8 cellular contexts compared by ENCODE assay signal in the genomic region with DNA sequence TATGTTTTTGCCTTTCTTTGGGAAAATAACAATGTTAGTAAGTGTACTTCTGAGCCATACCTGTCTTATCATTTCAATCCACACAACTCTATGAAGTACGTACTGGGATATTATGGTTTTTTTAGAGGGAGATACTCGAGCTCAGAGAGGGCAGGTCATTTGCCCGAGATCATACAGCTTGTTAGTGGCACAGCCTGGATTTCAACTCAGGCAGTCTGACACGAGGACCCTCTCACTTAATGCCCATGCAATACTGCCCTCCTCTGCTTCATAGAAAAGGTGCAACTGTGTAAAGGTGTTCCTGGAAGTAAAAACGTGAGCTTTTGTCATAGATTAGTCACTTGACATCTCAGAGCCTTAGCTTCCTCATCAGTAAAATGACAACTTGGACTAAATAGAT.
A peak's percentile ranks its signal among the peaks of the same experiment; 100 is the strongest.
DNase-seq lines count a peak whose midpoint lies in the region; ATAC-seq and TF ChIP-seq lines count a peak whose summit lies in the region.

No MANE protein-coding gene starts in this region.

- peak; percentile 60 for DNase-seq in DMS 273 (lab: John Stamatoyannopoulos, UW; ENCODE audit: unreplicated experiment)
- peak; percentile 51 for DNase-seq in NCI-H748 treated with DMSO at 0.1 percent for 48 hours (lab: John Stamatoyannopoulos, UW)
- peak; percentile 29 for DNase-seq in endothelial cell (ENCODE audit: low spot score)
- DNase-seq in renal cortical epithelial cell (ENCODE audit: low read depth) = peak; percentile 65
- DNase-seq in AG20443 (ENCODE audit: low spot score) = no peak
- DNase-seq in retina = no peak

- no peaks in the 10 kb centered on the region for H3K9me3 Mint-ChIP-seq in endothelial cell (ENCODE audit: unreplicated experiment)

- peaks cover 19% of the 10 kb centered on the region for H3K4me1 Mint-ChIP-seq in endothelial cell (ENCODE audit: unreplicated experiment)

- H3K36me3 Mint-ChIP-seq in endothelial cell (ENCODE audit: low read depth, unreplicated experiment) = peaks cover 4% of the 10 kb centered on the region

- H3K27me3 Mint-ChIP-seq in endothelial cell (ENCODE audit: unreplicated experiment) = peaks cover 8% of the 10 kb centered on the region

- no peak overlapping the region for H3K27ac Mint-ChIP-seq in endothelial cell (ENCODE audit: unreplicated experiment)

- ATAC-seq in GM18870 (IDR thresholded peaks at IDR 0.05; ENCODE audit: unreplicated experiment) (peak; percentile 54), HG03280 (IDR thresholded peaks at IDR 0.05; ENCODE audit: unreplicated experiment) (peak; percentile 38)

- no peak for TF ChIP-seq CTCF in endothelial cell (IDR thresholded peaks at IDR 0.05; ENCODE audit: unreplicated experiment)

- H3K4me3 Mint-ChIP-seq in endothelial cell (ENCODE audit: unreplicated experiment) = no peak overlapping the region

Comparison
In these comparisons a context has a peak if more than half of its experiments do, and no peak if none do; other contexts are left out.
1. DNase-seq: peak in DMS 273 (single experiment), NCI-H748 treated with DMSO at 0.1 percent for 48 hours (single experiment), endothelial cell (single experiment) and renal cortical epithelial cell (single experiment); none in AG20443 (single experiment) and retina (single experiment).